8 cellular contexts compared by ENCODE assay signal in genomic region chr4:87679449-87680169, GRCh38. TPM values are rescaled to one million over a fixed set of nuclear protein-coding genes. Genes with fewer than 3 reads are reported as not detected.
DNase-seq lines count a peak whose midpoint lies in the region; ATAC-seq, FAIRE-seq and TF ChIP-seq lines count a peak whose summit lies in the region.

No MANE protein-coding gene starts in this region.

- H3K27me3 ChIP-seq in BJ (ENCODE audit: control insufficient read depth, insufficient read depth, low read length), result no peaks in the 10 kb centered on the region
- no peaks in the 10 kb centered on the region for H3K27me3 ChIP-seq in GM23338 (ENCODE audit: insufficient read depth)

- no peak overlapping the region; the same call in 1 of the 2 replicates for H3K27ac ChIP-seq in GM23338 (ENCODE audit: low read depth)

- TF ChIP-seq CTCF in BJ (IDR thresholded peaks at IDR 0.05; ENCODE audit: insufficient read depth, low read depth, low read length), result peak; percentile 74
- TF ChIP-seq CTCF in GM23338 (conservative IDR thresholded peaks at IDR 0.05; ENCODE audit: low read depth in 2 of 2), result peak; percentile 83 to 98

- H3K4me2 ChIP-seq in GM23338, result peak overlapping the region; percentile 64

- H3K4me3 Mint-ChIP-seq in GM23338, result peak overlapping the region; percentile 35; the same call in 1 of the 3 replicates

- no peaks in the 10 kb centered on the region for H4K20me1 ChIP-seq in GM23338 (replicated peaks; ENCODE audit: insufficient read depth)

- ATAC-seq in GM23338 (peak; percentile 90), GM21423 (IDR thresholded peaks at IDR 0.05; ENCODE audit: unreplicated experiment) (no peak), GM19455 (IDR thresholded peaks at IDR 0.05; ENCODE audit: unreplicated experiment) (no peak)

- no peaks in the 10 kb centered on the region for H3K79me2 ChIP-seq in GM23338 (replicated peaks; ENCODE audit: insufficient read depth)

- H3K27me3 Mint-ChIP-seq in GM23338 (ENCODE audit: insufficient read depth, low read depth, poor library complexity), result peaks cover 3% of the 10 kb centered on the region

- peak; percentile 97 for FAIRE-seq in frontal cortex (lab: Jason Lieb, UNC)

- peaks cover 28% of the 10 kb centered on the region for H3K9me3 Mint-ChIP-seq in GM23338

- peaks cover 33% of the 10 kb centered on the region for H3K36me3 Mint-ChIP-seq in GM23338 (ENCODE audit: low read depth)

- POLR2A ChIA-PET in BJ (lab: Charles Lee), result interaction anchor here (0.6 kb wide), 1 partner anchor 509 kb away, joined by 3 read pairs; no protein-coding TSS in a partner anchor

- DNase-seq in BJ (ENCODE audit: low read depth), result peak; percentile 3
- peak; percentile 80 for DNase-seq in GM23338 (ENCODE audit: low spot score)
- peak; percentile 62 for DNase-seq in NCI-H510A treated with DMSO at 0.1 percent for 48 hours (lab: John Stamatoyannopoulos, UW)
- peak; percentile 64 for DNase-seq in activated effector memory CD4-positive, alpha-beta T cell treated with anti-CD3 and anti-CD28 coated beads, Interleukin-2, amount 50 U/mL, for 16 hours
- DNase-seq in frontal cortex (ENCODE audit: low spot score in 2 of 2), result peak; percentile 19 to 36
- peak; percentile 19 for DNase-seq in occipital lobe (lab: John Stamatoyannopoulos, UW)

- CTCF ChIA-PET in BJ (lab: Yijun Ruan, JAX), result interaction anchor here (0.6 to 6.1 kb wide), 16 partner anchors 9 to 540 kb away, joined by 3 to 130 read pairs (median 5); no protein-coding TSS in a partner anchor

- H2AFZ ChIP-seq in GM23338, result no peak overlapping the region

- peaks cover 34% of the 10 kb centered on the region for H3K4me1 Mint-ChIP-seq in GM23338

- H3K4me3 ChIP-seq in BJ (ENCODE audit: low read depth, low read length), result no peak overlapping the region
- H3K4me3 ChIP-seq in GM23338, result peak overlapping the region; percentile 1; the same call in 1 of the 2 replicates

- H3K9me2 ChIP-seq in GM23338 (ENCODE audit: insufficient read depth), result peaks cover 4% of the 10 kb centered on the region; the same call in 1 of the 2 replicates

- no peaks in the 10 kb centered on the region; the same call in 1 of the 2 replicates for H3F3A ChIP-seq in GM23338 (replicated peaks; ENCODE audit: low read depth)

- H3K27ac Mint-ChIP-seq in GM23338, result peak overlapping the region; percentile 98

- H3K36me3 ChIP-seq in BJ (ENCODE audit: control insufficient read depth, insufficient read depth, low read length), result no peaks in the 10 kb centered on the region
- no peaks in the 10 kb centered on the region for H3K36me3 ChIP-seq in GM23338 (ENCODE audit: insufficient read depth)

- H3K4me1 ChIP-seq in GM23338 (ENCODE audit: insufficient read depth), result peaks cover 13% of the 10 kb centered on the region

TF ChIP-seq in GM23338, 12 proteins besides CTCF, POLR2A, EP300 and RAD21:
- TF ChIP-seq CREB1 (CRISPR knock-in tag; IDR thresholded peaks at IDR 0.05; ENCODE audit: low read depth), result peak; percentile 98
- no peak for TF ChIP-seq ZNF331 (CRISPR knock-in tag; IDR thresholded peaks at IDR 0.05; ENCODE audit: low read depth)

RNA-seq across cellular contexts. Expression of gene DMP1, which starts 29.5 kb away (rescaled TPM):
- polyA plus RNA-seq in BJ (2011; rRNA removed), result not detected in 2 replicates
- polyA minus RNA-seq in BJ (2011; rRNA and poly(A)+ RNA removed), result not detected in 2 replicates
- total RNA-seq in GM23338 (2014; rRNA removed; shearing (Covaris generic)), result not detected in 2 replicates
- polyA plus RNA-seq in GM23338 (2016; fragmentation: Nextera tagmentation; extraction: Ambion mirVana), result 0.27 TPM in 1 of 2 replicates, not detected in the other
- total RNA-seq in frontal cortex, result not detected
- total RNA-seq in occipital lobe, result 0.16 TPM

Comparison
In these comparisons a context has a peak if more than half of its experiments do, and no peak if none do; other contexts are left out.
1. DNase-seq: peak in every context shown above with its lines; median percentile 80 in GM23338; 64 in activated effector memory CD4-positive, alpha-beta T cell treated with anti-CD3 and anti-CD28 coated beads, Interleukin-2, amount 50 U/mL, for 16 hours; 62 in NCI-H510A treated with DMSO at 0.1 percent for 48 hours; 28 in frontal cortex; 19 in occipital lobe; 3 in BJ.